ENCODE assay signal across 1 cellular context in genomic region chr10:93496322-93497041, GRCh38.
TF ChIP-seq lines count a peak whose summit lies in the region.

TSS of gene CEP55 (plus strand) at chr10:93496612. CDS start at chr10:93500052, 3,440 bp downstream.

TF ChIP-seq in HepG2, 621 proteins besides CTCF, POLR2A, EP300 and RAD21 (continued from another document and continues in another):
- TF ChIP-seq HMG20B (CRISPR knock-in tag; conservative IDR thresholded peaks at IDR 0.05) (no peak), ZNF274 (CRISPR knock-in tag; IDR thresholded peaks at IDR 0.05) (no peak), ETV6 (CRISPR knock-in tag; conservative IDR thresholded peaks at IDR 0.05) (no peak), HES4 (CRISPR knock-in tag; IDR thresholded peaks at IDR 0.05; ENCODE audit: borderline replicate concordance) (no peak), MYNN (CRISPR knock-in tag; IDR thresholded peaks at IDR 0.05; ENCODE audit: low read depth) (no peak), ETS1 (CRISPR knock-in tag; IDR thresholded peaks at IDR 0.05) (peak; percentile 56; the same call in 1 of the 2 replicates), NR2F6 (IDR thresholded peaks at IDR 0.05) (no peak), NR2F6 (CRISPR knock-in tag; IDR thresholded peaks at IDR 0.05) (no peak), THAP8 (CRISPR knock-in tag; IDR thresholded peaks at IDR 0.05; ENCODE audit: borderline replicate concordance) (0 out of 2 replicates have a peak, but pooled peaks have one; percentile 33), RBM39 (IDR thresholded peaks at IDR 0.05; ENCODE audit: low read depth, low read length, poor library complexity, severe bottlenecking) (no peak), ZNF709 (CRISPR knock-in tag; IDR thresholded peaks at IDR 0.05) (no peak), ZNF263 (CRISPR knock-in tag; IDR thresholded peaks at IDR 0.05) (no peak), ZNF337 (CRISPR knock-in tag; IDR thresholded peaks at IDR 0.05; ENCODE audit: borderline replicate concordance, low read depth) (no peak), FOXP1 (IDR thresholded peaks at IDR 0.05) (no peak), FOXP1 (CRISPR knock-in tag; IDR thresholded peaks at IDR 0.05) (no peak), BRD4 (CRISPR knock-in tag; IDR thresholded peaks at IDR 0.05) (no peak), ZIK1 (CRISPR knock-in tag; IDR thresholded peaks at IDR 0.05; ENCODE audit: borderline replicate concordance, low read depth) (peak; percentile 38; the same call in 1 of the 2 replicates), NPAS2 (CRISPR knock-in tag; IDR thresholded peaks at IDR 0.05; ENCODE audit: borderline replicate concordance) (no peak), ZNF281 (CRISPR knock-in tag; IDR thresholded peaks at IDR 0.05; ENCODE audit: borderline replicate concordance) (no peak), FOXO1 (CRISPR knock-in tag; IDR thresholded peaks at IDR 0.05) (0 out of 2 replicates have a peak, but pooled peaks have one; percentile 19), ZNF703 (CRISPR knock-in tag; IDR thresholded peaks at IDR 0.05; ENCODE audit: borderline replicate concordance) (no peak), FIP1L1 (IDR thresholded peaks at IDR 0.05; ENCODE audit: borderline replicate concordance, insufficient read depth, low read depth, low read length) (no peak), KLF12 (CRISPR knock-in tag; IDR thresholded peaks at IDR 0.05; ENCODE audit: borderline replicate concordance) (peak; percentile 95; the same call in 1 of the 2 replicates), ZNF230 (CRISPR knock-in tag; IDR thresholded peaks at IDR 0.05) (no peak), RELA (CRISPR knock-in tag; IDR thresholded peaks at IDR 0.05) (no peak), FOXK2 (IDR thresholded peaks at IDR 0.05) (no peak), RARA (CRISPR knock-in tag; IDR thresholded peaks at IDR 0.05) (no peak), TP53 (CRISPR knock-in tag; conservative IDR thresholded peaks at IDR 0.05) (no peak), ZFP91 (CRISPR knock-in tag; IDR thresholded peaks at IDR 0.05; ENCODE audit: borderline replicate concordance) (peak; percentile 59; the same call in 1 of the 2 replicates), POGZ (CRISPR knock-in tag; IDR thresholded peaks at IDR 0.05) (peak; percentile 89), ZNF782 (CRISPR knock-in tag; IDR thresholded peaks at IDR 0.05; ENCODE audit: borderline replicate concordance) (no peak), CCDC6 (CRISPR knock-in tag; IDR thresholded peaks at IDR 0.05) (peak; percentile 92; the same call in 1 of the 2 replicates), ZNF790 (CRISPR knock-in tag; IDR thresholded peaks at IDR 0.05; ENCODE audit: borderline replicate concordance) (no peak), ZSCAN12 (CRISPR knock-in tag; IDR thresholded peaks at IDR 0.05) (no peak), MNT (IDR thresholded peaks at IDR 0.05) (peak; percentile 50; the same call in 1 of the 2 replicates), RNF2 (conservative IDR thresholded peaks at IDR 0.05; ENCODE audit: low read depth) (peak; percentile 59), ZZZ3 (CRISPR knock-in tag; IDR thresholded peaks at IDR 0.05; ENCODE audit: borderline replicate concordance) (0 out of 2 replicates have a peak, but pooled peaks have one; percentile 55), ZNF446 (CRISPR knock-in tag; IDR thresholded peaks at IDR 0.05) (no peak), SOX13 (IDR thresholded peaks at IDR 0.05) (no peak), SOX13 (CRISPR knock-in tag; conservative IDR thresholded peaks at IDR 0.05 in 1 of 2, IDR thresholded peaks at IDR 0.05 in 1 of 2) (peak in 1 of 2 experiments; percentile 23; a peak in 1 of 4 replicates)
- TF ChIP-seq, protein P1, sequence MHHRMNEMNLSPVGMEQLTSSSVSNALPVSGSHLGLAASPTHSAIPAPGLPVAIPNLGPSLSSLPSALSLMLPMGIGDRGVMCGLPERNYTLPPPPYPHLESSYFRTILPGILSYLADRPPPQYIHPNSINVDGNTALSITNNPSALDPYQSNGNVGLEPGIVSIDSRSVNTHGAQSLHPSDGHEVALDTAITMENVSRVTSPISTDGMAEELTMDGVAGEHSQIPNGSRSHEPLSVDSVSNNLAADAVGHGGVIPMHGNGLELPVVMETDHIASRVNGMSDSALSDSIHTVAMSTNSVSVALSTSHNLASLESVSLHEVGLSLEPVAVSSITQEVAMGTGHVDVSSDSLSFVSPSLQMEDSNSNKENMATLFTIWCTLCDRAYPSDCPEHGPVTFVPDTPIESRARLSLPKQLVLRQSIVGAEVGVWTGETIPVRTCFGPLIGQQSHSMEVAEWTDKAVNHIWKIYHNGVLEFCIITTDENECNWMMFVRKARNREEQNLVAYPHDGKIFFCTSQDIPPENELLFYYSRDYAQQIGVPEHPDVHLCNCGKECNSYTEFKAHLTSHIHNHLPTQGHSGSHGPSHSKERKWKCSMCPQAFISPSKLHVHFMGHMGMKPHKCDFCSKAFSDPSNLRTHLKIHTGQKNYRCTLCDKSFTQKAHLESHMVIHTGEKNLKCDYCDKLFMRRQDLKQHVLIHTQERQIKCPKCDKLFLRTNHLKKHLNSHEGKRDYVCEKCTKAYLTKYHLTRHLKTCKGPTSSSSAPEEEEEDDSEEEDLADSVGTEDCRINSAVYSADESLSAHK (CRISPR knock-in tag; IDR thresholded peaks at IDR 0.05; ENCODE audit: borderline replicate concordance) = no peak
- TF ChIP-seq, protein P2, sequence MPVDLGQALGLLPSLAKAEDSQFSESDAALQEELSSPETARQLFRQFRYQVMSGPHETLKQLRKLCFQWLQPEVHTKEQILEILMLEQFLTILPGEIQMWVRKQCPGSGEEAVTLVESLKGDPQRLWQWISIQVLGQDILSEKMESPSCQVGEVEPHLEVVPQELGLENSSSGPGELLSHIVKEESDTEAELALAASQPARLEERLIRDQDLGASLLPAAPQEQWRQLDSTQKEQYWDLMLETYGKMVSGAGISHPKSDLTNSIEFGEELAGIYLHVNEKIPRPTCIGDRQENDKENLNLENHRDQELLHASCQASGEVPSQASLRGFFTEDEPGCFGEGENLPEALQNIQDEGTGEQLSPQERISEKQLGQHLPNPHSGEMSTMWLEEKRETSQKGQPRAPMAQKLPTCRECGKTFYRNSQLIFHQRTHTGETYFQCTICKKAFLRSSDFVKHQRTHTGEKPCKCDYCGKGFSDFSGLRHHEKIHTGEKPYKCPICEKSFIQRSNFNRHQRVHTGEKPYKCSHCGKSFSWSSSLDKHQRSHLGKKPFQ (CRISPR knock-in tag; IDR thresholded peaks at IDR 0.05; ENCODE audit: insufficient replicate concordance) = no peak
- TF ChIP-seq, protein P3, sequence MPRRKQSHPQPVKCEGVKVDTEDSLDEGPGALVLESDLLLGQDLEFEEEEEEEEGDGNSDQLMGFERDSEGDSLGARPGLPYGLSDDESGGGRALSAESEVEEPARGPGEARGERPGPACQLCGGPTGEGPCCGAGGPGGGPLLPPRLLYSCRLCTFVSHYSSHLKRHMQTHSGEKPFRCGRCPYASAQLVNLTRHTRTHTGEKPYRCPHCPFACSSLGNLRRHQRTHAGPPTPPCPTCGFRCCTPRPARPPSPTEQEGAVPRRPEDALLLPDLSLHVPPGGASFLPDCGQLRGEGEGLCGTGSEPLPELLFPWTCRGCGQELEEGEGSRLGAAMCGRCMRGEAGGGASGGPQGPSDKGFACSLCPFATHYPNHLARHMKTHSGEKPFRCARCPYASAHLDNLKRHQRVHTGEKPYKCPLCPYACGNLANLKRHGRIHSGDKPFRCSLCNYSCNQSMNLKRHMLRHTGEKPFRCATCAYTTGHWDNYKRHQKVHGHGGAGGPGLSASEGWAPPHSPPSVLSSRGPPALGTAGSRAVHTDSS (CRISPR knock-in tag; conservative IDR thresholded peaks at IDR 0.05) = no peak
- TF ChIP-seq, protein P4, sequence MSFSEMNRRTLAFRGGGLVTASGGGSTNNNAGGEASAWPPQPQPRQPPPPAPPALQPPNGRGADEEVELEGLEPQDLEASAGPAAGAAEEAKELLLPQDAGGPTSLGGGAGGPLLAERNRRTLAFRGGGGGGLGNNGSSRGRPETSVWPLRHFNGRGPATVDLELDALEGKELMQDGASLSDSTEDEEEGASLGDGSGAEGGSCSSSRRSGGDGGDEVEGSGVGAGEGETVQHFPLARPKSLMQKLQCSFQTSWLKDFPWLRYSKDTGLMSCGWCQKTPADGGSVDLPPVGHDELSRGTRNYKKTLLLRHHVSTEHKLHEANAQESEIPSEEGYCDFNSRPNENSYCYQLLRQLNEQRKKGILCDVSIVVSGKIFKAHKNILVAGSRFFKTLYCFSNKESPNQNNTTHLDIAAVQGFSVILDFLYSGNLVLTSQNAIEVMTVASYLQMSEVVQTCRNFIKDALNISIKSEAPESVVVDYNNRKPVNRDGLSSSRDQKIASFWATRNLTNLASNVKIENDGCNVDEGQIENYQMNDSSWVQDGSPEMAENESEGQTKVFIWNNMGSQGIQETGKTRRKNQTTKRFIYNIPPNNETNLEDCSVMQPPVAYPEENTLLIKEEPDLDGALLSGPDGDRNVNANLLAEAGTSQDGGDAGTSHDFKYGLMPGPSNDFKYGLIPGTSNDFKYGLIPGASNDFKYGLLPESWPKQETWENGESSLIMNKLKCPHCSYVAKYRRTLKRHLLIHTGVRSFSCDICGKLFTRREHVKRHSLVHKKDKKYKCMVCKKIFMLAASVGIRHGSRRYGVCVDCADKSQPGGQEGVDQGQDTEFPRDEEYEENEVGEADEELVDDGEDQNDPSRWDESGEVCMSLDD (CRISPR knock-in tag; IDR thresholded peaks at IDR 0.05; ENCODE audit: borderline replicate concordance) = no peak
- TF ChIP-seq, protein P5, sequence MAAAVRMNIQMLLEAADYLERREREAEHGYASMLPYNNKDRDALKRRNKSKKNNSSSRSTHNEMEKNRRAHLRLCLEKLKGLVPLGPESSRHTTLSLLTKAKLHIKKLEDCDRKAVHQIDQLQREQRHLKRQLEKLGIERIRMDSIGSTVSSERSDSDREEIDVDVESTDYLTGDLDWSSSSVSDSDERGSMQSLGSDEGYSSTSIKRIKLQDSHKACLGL (CRISPR knock-in tag; IDR thresholded peaks at IDR 0.05) = peak; percentile 90; the same call in 1 of the 2 replicates
- TF ChIP-seq, protein P6, sequence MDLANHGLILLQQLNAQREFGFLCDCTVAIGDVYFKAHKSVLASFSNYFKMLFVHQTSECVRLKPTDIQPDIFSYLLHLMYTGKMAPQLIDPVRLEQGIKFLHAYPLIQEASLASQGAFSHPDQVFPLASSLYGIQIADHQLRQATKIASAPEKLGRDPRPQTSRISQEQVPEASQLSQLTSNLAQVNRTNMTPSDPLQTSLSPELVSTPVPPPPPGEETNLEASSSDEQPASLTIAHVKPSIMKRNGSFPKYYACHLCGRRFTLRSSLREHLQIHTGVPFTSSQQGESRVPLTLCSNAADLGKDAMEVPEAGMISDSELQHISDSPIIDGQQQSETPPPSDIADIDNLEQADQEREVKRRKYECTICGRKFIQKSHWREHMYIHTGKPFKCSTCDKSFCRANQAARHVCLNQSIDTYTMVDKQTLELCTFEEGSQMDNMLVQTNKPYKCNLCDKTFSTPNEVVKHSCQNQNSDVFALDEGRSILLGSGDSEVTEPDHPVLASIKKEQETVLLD (CRISPR knock-in tag; IDR thresholded peaks at IDR 0.05; ENCODE audit: low read depth) = peak; percentile 80
